ENCODE assay signal across 15 cellular contexts in the genomic region with DNA sequence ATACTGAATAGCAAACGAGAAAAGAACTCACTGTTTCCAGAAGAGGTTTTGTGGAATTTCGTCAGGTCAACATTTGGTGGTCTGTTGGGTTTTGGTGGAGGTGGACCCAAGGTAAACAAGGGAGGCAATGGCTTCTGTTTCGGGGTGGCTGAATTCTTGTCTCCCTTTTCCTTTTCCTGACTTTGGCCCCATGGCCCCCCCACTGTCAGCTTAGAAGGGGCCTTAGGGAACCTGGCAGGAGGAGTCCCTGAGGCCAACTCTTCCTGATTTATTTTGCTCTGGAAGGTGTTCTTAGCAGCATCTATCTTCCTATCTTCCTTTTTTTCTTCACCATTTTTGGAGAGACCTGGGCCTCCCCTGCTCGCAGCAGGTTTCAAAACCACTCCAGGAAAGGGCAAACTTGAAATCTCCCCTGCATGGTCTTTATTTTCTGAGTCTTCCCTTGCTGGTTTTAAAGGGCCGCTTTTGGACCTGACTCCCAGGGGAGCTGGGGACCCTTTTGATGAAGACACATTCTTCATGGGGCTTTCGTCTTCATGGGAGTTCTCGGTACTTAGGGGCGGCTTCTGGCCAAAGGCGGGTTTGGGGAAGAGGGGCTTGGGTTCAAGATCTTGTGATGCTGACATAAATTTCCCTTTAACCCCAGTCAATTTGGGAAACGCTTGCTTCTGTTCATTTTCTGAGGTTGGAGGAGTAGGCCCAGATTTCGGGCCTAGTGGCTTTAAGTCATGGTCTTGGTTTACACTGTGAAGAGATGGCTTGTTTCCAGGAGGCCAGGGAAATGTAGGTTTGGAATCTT. TPM values are rescaled to one million over a fixed set of nuclear protein-coding genes. Genes with fewer than 3 reads are reported as not detected.
A peak's percentile ranks its signal among the peaks of the same experiment; 100 is the strongest.
DNase-seq lines count a peak whose midpoint lies in the region; ATAC-seq, FAIRE-seq and TF ChIP-seq lines count a peak whose summit lies in the region.
"Had no signal": no experiment of that assay in that cellular context is flagged by ENCODE, and none has a peak within 500 bp of the region (broad histone marks: within the 10 kb centered on the region; RNA-seq: fewer than 3 reads in every experiment).

No MANE protein-coding gene starts in this region.

- intact Hi-C loops in CD4-positive, alpha-beta T cell (cut with DNase I, micrococcal nuclease) = loop anchor here (1.0 to 5.0 kb wide), 7 partner anchors 8 to 130 kb away; a partner anchor contains a TSS

- no peak overlapping the region for H3K4me2 ChIP-seq in astrocyte (ENCODE audit: low read length)

- ATAC-seq in CD4-positive, alpha-beta T cell (ENCODE audit: poor library complexity) = no peak
- ATAC-seq in natural killer cell treated with Interleukin-12 subunit alpha and Interleukin-12 subunit beta and Interleukin-15 and Interleukin-18, amount 100 ng/mL, for 72 hours = no peak
- no peak for ATAC-seq in foreskin keratinocyte

- H3K4me1 ChIP-seq in astrocyte (ENCODE audit: insufficient read depth, low read length) = no peaks in the 10 kb centered on the region
- peaks cover 19% of the 10 kb centered on the region for H3K4me1 ChIP-seq in foreskin keratinocyte
- H3K4me1 ChIP-seq: parathyroid adenoma had no signal

- FAIRE-seq in HTR-8/SVneo (lab: Jason Lieb, UNC) = peak; percentile 42
- no peak for FAIRE-seq in astrocyte (lab: Jason Lieb, UNC)
- no peak for FAIRE-seq in urothelium cell line (lab: Jason Lieb, UNC)

- no peaks in the 10 kb centered on the region for H3K36me3 ChIP-seq in astrocyte (ENCODE audit: insufficient read depth, low read length)
- H3K36me3 ChIP-seq: brain microvascular endothelial cell had no signal

- H3K27me3 Mint-ChIP-seq in CD4-positive, alpha-beta T cell = no peaks in the 10 kb centered on the region
- peaks cover 3% of the 10 kb centered on the region for H3K27me3 Mint-ChIP-seq in astrocyte (ENCODE audit: low read depth, unreplicated experiment)
- H3K27me3 Mint-ChIP-seq in natural killer cell treated with Interleukin-12 subunit alpha and Interleukin-12 subunit beta and Interleukin-15 and Interleukin-18, amount 100 ng/mL, for 72 hours = no peaks in the 10 kb centered on the region

- no peak for TF ChIP-seq CTCF in CD4-positive, alpha-beta T cell (IDR thresholded peaks at IDR 0.05)
- TF ChIP-seq CTCF in astrocyte (IDR thresholded peaks at IDR 0.05; ENCODE audit: insufficient read depth, low read depth, low read length) (no peak), foreskin keratinocyte (conservative IDR thresholded peaks at IDR 0.05) (no peak)

- no peaks in the 10 kb centered on the region for H3K9me3 Mint-ChIP-seq in CD4-positive, alpha-beta T cell
- H3K9me3 Mint-ChIP-seq in astrocyte (ENCODE audit: unreplicated experiment) = no peaks in the 10 kb centered on the region
- peaks cover 2% of the 10 kb centered on the region for H3K9me3 Mint-ChIP-seq in natural killer cell treated with Interleukin-12 subunit alpha and Interleukin-12 subunit beta and Interleukin-15 and Interleukin-18, amount 100 ng/mL, for 72 hours

- in situ Hi-C loops in ACHN (cut with HindIII; ENCODE audit: low pct_ligation_motif_present, low pct_unique_long_range_greater_than_20kb, low sequenced_read_pairs) = no loop called here

- H3K4me1 Mint-ChIP-seq in CD4-positive, alpha-beta T cell (ENCODE audit: low read depth) = peaks cover 44% of the 10 kb centered on the region
- peaks cover 5% of the 10 kb centered on the region for H3K4me1 Mint-ChIP-seq in astrocyte (ENCODE audit: low read depth, unreplicated experiment)
- peaks cover 55 to 65% of the 10 kb centered on the region in 2 donors for H3K4me1 Mint-ChIP-seq in natural killer cell treated with Interleukin-12 subunit alpha and Interleukin-12 subunit beta and Interleukin-15 and Interleukin-18, amount 100 ng/mL, for 72 hours (ENCODE audit: low read depth in 2 of 2)

- no peak overlapping the region for H3K9ac ChIP-seq in astrocyte (ENCODE audit: low read length)
- H3K9ac ChIP-seq: parathyroid adenoma had no signal

- no peaks in the 10 kb centered on the region for H3K79me2 ChIP-seq in astrocyte (ENCODE audit: insufficient read depth, low read length)
- H3K79me2 ChIP-seq: parathyroid adenoma had no signal

- DNase-seq in CD4-positive, alpha-beta T cell = no peak
- DNase-seq in HTR-8/SVneo (ENCODE audit: insufficient read length, low spot score) = no peak
- DNase-seq in astrocyte (ENCODE audit: low read depth) = no peak
- DNase-seq in natural killer cell treated with Interleukin-12 subunit alpha and Interleukin-12 subunit beta and Interleukin-15 and Interleukin-18, amount 100 ng/mL, for 72 hours (ENCODE audit: low spot score) = no peak
- no peak for DNase-seq in urothelium cell line (ENCODE audit: low spot score)
- DNase-seq in NCI-H1417 treated with DMSO at 0.1 percent for 48 hours (lab: John Stamatoyannopoulos, UW) = no peak
- DNase-seq in ACHN = no peak
- no peak for DNase-seq in foreskin keratinocyte
- DNase-seq: brain microvascular endothelial cell; C1 segment of cervical spinal cord; effector CD4-positive, alpha-beta T cell; NCI-H1092; SIG-M5 had no signal

- peaks cover 57% of the 10 kb centered on the region for H3K36me3 Mint-ChIP-seq in CD4-positive, alpha-beta T cell (ENCODE audit: low read depth)
- no peaks in the 10 kb centered on the region for H3K36me3 Mint-ChIP-seq in astrocyte (ENCODE audit: low read depth, unreplicated experiment)
- H3K36me3 Mint-ChIP-seq in natural killer cell treated with Interleukin-12 subunit alpha and Interleukin-12 subunit beta and Interleukin-15 and Interleukin-18, amount 100 ng/mL, for 72 hours = peaks cover 5% of the 10 kb centered on the region

- peak overlapping the region; percentile 96 for H3K27ac Mint-ChIP-seq in CD4-positive, alpha-beta T cell
- H3K27ac Mint-ChIP-seq in astrocyte (ENCODE audit: unreplicated experiment) = peak overlapping the region; percentile 15
- H3K27ac Mint-ChIP-seq in natural killer cell treated with Interleukin-12 subunit alpha and Interleukin-12 subunit beta and Interleukin-15 and Interleukin-18, amount 100 ng/mL, for 72 hours = peak overlapping the region; percentile 98 to 99

- H3K4me3 Mint-ChIP-seq in CD4-positive, alpha-beta T cell = peak overlapping the region; percentile 93
- no peak overlapping the region for H3K4me3 Mint-ChIP-seq in astrocyte (ENCODE audit: unreplicated experiment)
- H3K4me3 Mint-ChIP-seq in natural killer cell treated with Interleukin-12 subunit alpha and Interleukin-12 subunit beta and Interleukin-15 and Interleukin-18, amount 100 ng/mL, for 72 hours = peak overlapping the region; percentile 92

- H3K9me3 ChIP-seq in CD4-positive, alpha-beta T cell (ENCODE audit: control insufficient read depth, low read length) = no peaks in the 10 kb centered on the region
- no peaks in the 10 kb centered on the region for H3K9me3 ChIP-seq in astrocyte (ENCODE audit: insufficient read depth, low read depth, low read length)

- no peaks in the 10 kb centered on the region for H4K20me1 ChIP-seq in astrocyte (ENCODE audit: insufficient read depth, low read length)

- no peaks in the 10 kb centered on the region for H3K27me3 ChIP-seq in CD4-positive, alpha-beta T cell (ENCODE audit: control insufficient read depth, insufficient read depth, low read length)
- H3K27me3 ChIP-seq in astrocyte (ENCODE audit: insufficient read depth, low read length) = no peaks in the 10 kb centered on the region
- peaks cover 4% of the 10 kb centered on the region for H3K27me3 ChIP-seq in foreskin keratinocyte
- H3K27me3 ChIP-seq: brain microvascular endothelial cell had no signal

- no peak overlapping the region for H3K4me3 ChIP-seq in astrocyte (ENCODE audit: insufficient read depth, low read depth, low read length)

- H3K27ac ChIP-seq in CD4-positive, alpha-beta T cell (ENCODE audit: low read depth, low read length) = peak overlapping the region; percentile 82
- no peak overlapping the region for H3K27ac ChIP-seq in astrocyte (ENCODE audit: low read depth, low read length)
- no peak overlapping the region for H3K27ac ChIP-seq in foreskin keratinocyte
- H3K27ac ChIP-seq: brain microvascular endothelial cell, parathyroid adenoma, VCaP had no signal

- POLR2A ChIA-PET in CD4-positive, alpha-beta T cell (lab: Charles Lee) = interaction anchor here (0.8 to 6.9 kb wide), 16 partner anchors 7 to 129 kb away, joined by 3 to 140 read pairs (median 9); a partner anchor contains a TSS

- H2AFZ ChIP-seq in astrocyte (ENCODE audit: low read depth, low read length) = no peak overlapping the region
- H2AFZ ChIP-seq: parathyroid adenoma had no signal

- CTCF ChIA-PET in CD4-positive, alpha-beta T cell (lab: Charles Lee) = interaction anchor here (0.6 to 15.2 kb wide), 16 partner anchors 9 to 82 kb away, joined by 3 to 140 read pairs (median 4); no protein-coding TSS in a partner anchor

RNA-seq across cellular contexts. Expression of a gene that starts 17.4 kb away (rescaled TPM):
- 100 to 1,000 TPM; 478 to 497 TPM for total RNA-seq in CD4-positive, alpha-beta T cell
- total RNA-seq in astrocyte (0.11 TPM in 1 of 2 replicates, not detected in the other), foreskin keratinocyte (not detected in 2 replicates)
- 10 to 100 TPM; 71.9 to 72.8 TPM for total RNA-seq in natural killer cell treated with Interleukin-12 subunit alpha and Interleukin-12 subunit beta and Interleukin-15 and Interleukin-18, amount 100 ng/mL, for 72 hours
- polyA plus RNA-seq in foreskin keratinocyte = not detected in 2 replicates

Comparison
In these comparisons a context has a peak if more than half of its experiments do, and no peak if none do; other contexts are left out.
1. H3K27ac Mint-ChIP-seq: peak in every context shown above with its lines; median percentile 98 in natural killer cell treated with Interleukin-12 subunit alpha and Interleukin-12 subunit beta and Interleukin-15 and Interleukin-18, amount 100 ng/mL, for 72 hours; 96 in CD4-positive, alpha-beta T cell; 15 in astrocyte.
2. RNA of a gene that starts 17.4 kb away (total RNA-seq): 478 to 497 TPM in CD4-positive, alpha-beta T cell and 71.9 to 72.8 TPM in natural killer cell treated with Interleukin-12 subunit alpha and Interleukin-12 subunit beta and Interleukin-15 and Interleukin-18, amount 100 ng/mL, for 72 hours; 0.11 TPM in astrocyte and not detected in foreskin keratinocyte; every median in the first group is over 10 times any median in the second.